In genomic region chr9:85268024-85268610, GRCh38 we compare ENCODE assay signal across 20 cellular contexts.
DNase-seq lines count a peak whose midpoint lies in the region; ATAC-seq, FAIRE-seq and TF ChIP-seq lines count a peak whose summit lies in the region.
"Had no signal": no experiment of that assay in that cellular context is flagged by ENCODE, and none has a peak within 500 bp of the region (broad histone marks: within the 10 kb centered on the region; RNA-seq: fewer than 3 reads in every experiment).

No MANE protein-coding gene starts in this region.

- H3K23me2 ChIP-seq in H1 (ENCODE audit: low read depth, low read length), result no peaks in the 10 kb centered on the region

- H3K9ac ChIP-seq in H1 (replicated peaks in 1 of 4; ENCODE audit: extremely low read depth in 1 of 4, low read depth in 3 of 4, low read length in 3 of 4) (no peak overlapping the region), mesendoderm (ENCODE audit: low read length) (no peak overlapping the region)
- H3K9ac ChIP-seq: BLaER1 had no signal

- no peaks in the 10 kb centered on the region for H3K79me2 ChIP-seq in H1 (ENCODE audit: control insufficient read depth in 1 of 2, insufficient read depth in 2 of 2, low read length in 2 of 2)
- no peaks in the 10 kb centered on the region for H3K79me2 ChIP-seq in mesendoderm (ENCODE audit: control insufficient read depth, insufficient read depth, low read length)

- no peaks in the 10 kb centered on the region for H3K36me3 ChIP-seq in H1 (ENCODE audit: control insufficient read depth in 2 of 4, insufficient read depth in 4 of 4, low read length in 3 of 4)
- no peaks in the 10 kb centered on the region for H3K36me3 ChIP-seq in mesendoderm (ENCODE audit: control insufficient read depth, insufficient read depth, low read length)
- H3K36me3 ChIP-seq: BLaER1 had no signal

- peak; percentile 28 for FAIRE-seq in H1 (lab: Jason Lieb, UNC)
- FAIRE-seq: GM12878 had no signal

- H3K23ac ChIP-seq in H1 (ENCODE audit: insufficient read length) (no peak overlapping the region), mesendoderm (ENCODE audit: low read length) (no peak overlapping the region)

- no peak overlapping the region for H2BK20ac ChIP-seq in H1 (ENCODE audit: low read length)

- no peak for TF ChIP-seq CTCF in H1 (IDR thresholded peaks at IDR 0.05; ENCODE audit: control extremely low read depth in 1 of 3, insufficient read depth in 1 of 3, low read depth in 1 of 3, low read length in 3 of 3)
- TF ChIP-seq CTCF in GM13976 (IDR thresholded peaks at IDR 0.05; ENCODE audit: borderline replicate concordance, control extremely low read depth, extremely low read depth, insufficient read depth, missing control alignments), result no peak

- H3K27ac ChIP-seq in H1 (ENCODE audit: low read depth, low read length) (no peak overlapping the region), mesendoderm (ENCODE audit: low read depth, low read length) (no peak overlapping the region)
- H3K27ac ChIP-seq: BLaER1 had no signal

- in situ Hi-C loops in GM13976 (cut with MboI; ENCODE audit: low sequenced_read_pairs, unreplicated experiment), result no loop called here

- H2AK5ac ChIP-seq in H1 (ENCODE audit: low read depth, low read length) (no peak overlapping the region), mesendoderm (ENCODE audit: low read length) (no peak overlapping the region)

- no peak for TF ChIP-seq POLR2A in H1 (IDR thresholded peaks at IDR 0.05; ENCODE audit: control extremely low read depth in 1 of 2, low read depth in 2 of 2, low read length in 2 of 2)

- no peak for TF ChIP-seq EP300 in H1 (IDR thresholded peaks at IDR 0.05; ENCODE audit: borderline replicate concordance in 1 of 2, low read depth in 2 of 2, low read length in 2 of 2)

- H2BK15ac ChIP-seq in H1 (ENCODE audit: low read length) (no peak overlapping the region), mesendoderm (replicated peaks; ENCODE audit: low read depth) (no peak overlapping the region)

- H3K4me2 ChIP-seq in H1 (ENCODE audit: insufficient read depth in 1 of 2, low read depth in 2 of 2, low read length in 2 of 2) (0 out of 4 replicates have a peak overlapping the region, but pooled peaks of 1 of the 2 experiments have one; percentile 28), mesendoderm (ENCODE audit: low read length) (no peak overlapping the region)
- H3K4me2 ChIP-seq: BLaER1 had no signal

- WGBS in H1 (ENCODE audit: extremely low coverage in 1 of 2, insufficient coverage in 1 of 2, insufficient read length in 1 of 2, insufficient replicate concordance in 2 of 2, low coverage in 1 of 2, low lambda C conversion rate in 2 of 2, missing lambda C conversion rate in 1 of 2), 2 experiments, result 56% methylated on average over 2 of the region's 2 CpGs; no CpG with 5 or more reads in 1 of the 2 experiments
- WGBS in mesendoderm (ENCODE audit: extremely low coverage, insufficient coverage, low lambda C conversion rate), result no CpG with 5 or more reads among the region's 2 CpGs

- no peak for DNase-seq in H1 (ENCODE audit: low read depth in 1 of 2, low spot score in 2 of 2)
- DNase-seq in iPS DF 4.7 (ENCODE audit: extremely low read depth, low spot score), result peak; percentile 9
- DNase-seq in mesendoderm, result no peak
- no peak for DNase-seq in LoVo (ENCODE audit: low spot score)
- DNase-seq in foreskin melanocyte, result no peak
- DNase-seq in GM13976 (ENCODE audit: low spot score), result no peak
- DNase-seq: ACHN; CD4-positive, alpha-beta memory T cell; DND-41; Karpas-422; NCI-H1417; NCI-H1694 treated with DMSO at 0.1 percent for 48 hours; NCI-H2081 treated with DMSO at 0.1 percent for 48 hours; NCI-H2171 treated with DMSO at 0.1 percent for 48 hours; NCI-H524 treated with DMSO at 0.1 percent for 48 hours; PC-3; Right ventricle myocardium superior had no signal

- TF ChIP-seq RAD21 in H1 (IDR thresholded peaks at IDR 0.05 in 1 of 2, conservative IDR thresholded peaks at IDR 0.05 in 1 of 2; ENCODE audit: low read depth in 2 of 2, low read length in 2 of 2), result no peak

- H3K18ac ChIP-seq in H1 (ENCODE audit: extremely low read depth, low read length), result no peak overlapping the region
- H3K18ac ChIP-seq in mesendoderm (ENCODE audit: low read length), result no peak overlapping the region

- no peaks in the 10 kb centered on the region for H3K27me3 ChIP-seq in H1 (replicated peaks in 1 of 4; ENCODE audit: control insufficient read depth in 3 of 4, extremely low read depth in 1 of 4, insufficient read depth in 3 of 4, low read length in 3 of 4)
- no peaks in the 10 kb centered on the region for H3K27me3 ChIP-seq in mesendoderm (ENCODE audit: insufficient read depth, low read length, poor library complexity)
- H3K27me3 ChIP-seq: BLaER1 had no signal

- no peaks in the 10 kb centered on the region; a peak in 1 of 4 replicates for H3K9me3 ChIP-seq in H1 (ENCODE audit: insufficient read depth in 2 of 2, low read depth in 1 of 2, low read length in 1 of 2)
- H3K9me3 ChIP-seq: BLaER1 had no signal

- no peak overlapping the region for H2BK5ac ChIP-seq in H1 (ENCODE audit: low read depth, low read length)
- no peak overlapping the region for H2BK5ac ChIP-seq in mesendoderm (ENCODE audit: low read length)

- no peak overlapping the region for H2BK12ac ChIP-seq in H1 (ENCODE audit: low read depth, low read length)

- CTCF ChIA-PET in H1 (lab: Charles Lee; ENCODE audit: partially characterized antibody), result interaction anchor here (0.9 to 2.3 kb wide), 5 partner anchors 8 to 301 kb away, joined by 3 to 9 read pairs (median 3); no protein-coding TSS in a partner anchor

- no peak overlapping the region for H4K91ac ChIP-seq in H1 (replicated peaks; ENCODE audit: insufficient read length, low read length)

- H3K79me1 ChIP-seq in H1 (ENCODE audit: low read depth, low read length) (no peaks in the 10 kb centered on the region), mesendoderm (ENCODE audit: low read length) (no peaks in the 10 kb centered on the region)

- H2BK120ac ChIP-seq in H1 (replicated peaks; ENCODE audit: low read depth, low read length) (no peak overlapping the region), mesendoderm (ENCODE audit: low read depth, low read length) (no peak overlapping the region)

- H3K14ac ChIP-seq in H1 (ENCODE audit: insufficient read length), result no peak overlapping the region

- H3K4me3 ChIP-seq in H1 (ENCODE audit: extremely low read depth in 1 of 4, insufficient read depth in 2 of 4, low read depth in 3 of 4, low read length in 4 of 4) (no peak overlapping the region), mesendoderm (ENCODE audit: low read length) (no peak overlapping the region)
- H3K4me3 ChIP-seq: BLaER1, GM12878 had no signal

- peak overlapping the region; percentile 63 for H2AFZ ChIP-seq in H1 (ENCODE audit: low read length)

- H3K4me1 ChIP-seq in H1 (replicated peaks in 1 of 4; ENCODE audit: control insufficient read depth in 3 of 4, insufficient read depth in 4 of 4, low read length in 3 of 4) (peaks cover 2 to 7% (median 5%) of the 10 kb centered on the region in 4 experiments; a peak in 5 of 7 replicates), mesendoderm (ENCODE audit: control insufficient read depth, low read depth, low read length) (peaks cover 2% of the 10 kb centered on the region)
- H3K4me1 ChIP-seq: BLaER1 had no signal

- no peak for ATAC-seq in HG03565 (IDR thresholded peaks at IDR 0.05; ENCODE audit: unreplicated experiment)
- ATAC-seq: GM12878, PC-3 had no signal

- H3K4ac ChIP-seq in H1 (replicated peaks; ENCODE audit: insufficient read length, low read depth, low read length), result no peak overlapping the region
- no peak overlapping the region for H3K4ac ChIP-seq in mesendoderm (ENCODE audit: low read depth, low read length)

- no peaks in the 10 kb centered on the region for H4K20me1 ChIP-seq in H1 (replicated peaks in 1 of 2; ENCODE audit: control insufficient read depth in 1 of 2, insufficient read depth in 2 of 2, low read length in 2 of 2)
- H4K20me1 ChIP-seq: BLaER1 had no signal

- POLR2A ChIA-PET in H1 (lab: Charles Lee; ENCODE audit: partially characterized antibody), result interaction anchor here (0.5 kb wide), 1 partner anchor 33 kb away, joined by 3 read pairs; no protein-coding TSS in a partner anchor

- H4K5ac ChIP-seq in H1 (ENCODE audit: insufficient read length, low read depth, low read length) (no peak overlapping the region), mesendoderm (ENCODE audit: low read length) (no peak overlapping the region)

- H4K8ac ChIP-seq in H1 (ENCODE audit: extremely low read depth, insufficient read depth, low read length) (no peak overlapping the region), mesendoderm (ENCODE audit: low read depth, low read length) (no peak overlapping the region)

- H3K56ac ChIP-seq in H1 (replicated peaks; ENCODE audit: insufficient read length, low read depth, low read length) (no peak overlapping the region), mesendoderm (ENCODE audit: low read length) (peak overlapping the region; percentile 3)

TF ChIP-seq in H1, 55 proteins besides CTCF, POLR2A, EP300 and RAD21 (continues in another document):
- TF ChIP-seq RBBP5 (IDR thresholded peaks at IDR 0.05; ENCODE audit: borderline replicate concordance, low read depth, low read length) (no peak), GTF2F1 (IDR thresholded peaks at IDR 0.05; ENCODE audit: borderline replicate concordance, low read depth, low read length) (no peak), TAF1 (IDR thresholded peaks at IDR 0.05; ENCODE audit: low read depth, low read length) (no peak), E2F6 (IDR thresholded peaks at IDR 0.05) (no peak), NRF1 (IDR thresholded peaks at IDR 0.05; ENCODE audit: low read depth, low read length) (no peak), EZH2 (IDR thresholded peaks at IDR 0.05; ENCODE audit: low read depth, low read length, severe bottlenecking) (no peak), GABPA (IDR thresholded peaks at IDR 0.05; ENCODE audit: borderline replicate concordance, insufficient read depth, low read length) (no peak), CHD1 (IDR thresholded peaks at IDR 0.05; ENCODE audit: low read depth, low read length) (no peak), SP1 (IDR thresholded peaks at IDR 0.05; ENCODE audit: low read depth, low read length) (no peak), TAF7 (optimal IDR thresholded peaks at IDR 0.05; ENCODE audit: borderline replicate concordance, low read depth, low read length) (no peak), CTBP2 (IDR thresholded peaks at IDR 0.05; ENCODE audit: borderline replicate concordance, insufficient read depth, insufficient read length, low read length) (no peak), ASH2L (IDR thresholded peaks at IDR 0.05; ENCODE audit: low read length) (no peak), SP2 (IDR thresholded peaks at IDR 0.05; ENCODE audit: low read length) (no peak), JUND (IDR thresholded peaks at IDR 0.05; ENCODE audit: low read length) (no peak), EGR1 (IDR thresholded peaks at IDR 0.05; ENCODE audit: borderline replicate concordance, low read depth, low read length) (no peak), TBP (IDR thresholded peaks at IDR 0.05; ENCODE audit: low read depth, low read length) (no peak)
